ENCODE assay signal across 16 cellular contexts in genomic region chr4:78818530-78818929, GRCh38. TPM values are rescaled to one million over a fixed set of nuclear protein-coding genes. Genes with fewer than 3 reads are reported as not detected.
DNase-seq lines count a peak whose midpoint lies in the region; ATAC-seq and TF ChIP-seq lines count a peak whose summit lies in the region.
"Had no signal": no experiment of that assay in that cellular context is flagged by ENCODE, and none has a peak within 500 bp of the region (broad histone marks: within the 10 kb centered on the region; RNA-seq: fewer than 3 reads in every experiment).

No MANE protein-coding gene starts in this region.

- 89% methylated on average over 4 of the region's 4 CpGs for WGBS in prostate gland

- no peak overlapping the region for H3K4me3 Mint-ChIP-seq in WTC11
- no peak overlapping the region for H3K4me3 Mint-ChIP-seq in neural crest cell
- H3K4me3 Mint-ChIP-seq: CD4-positive, CD25-positive, alpha-beta regulatory T cell had no signal

- H3K9me3 ChIP-seq in prostate gland = no peaks in the 10 kb centered on the region
- H3K9me3 ChIP-seq: HAP-1 had no signal

- H3K27ac ChIP-seq in prostate gland = no peak overlapping the region
- H3K27ac ChIP-seq: BLaER1 treated with 17β-estradiol and CSF1 and Interleukin-3, amounts not matched to agents 10 nM and 100 nM; HL-60 had no signal

- DNase-seq in H4 (ENCODE audit: low spot score) (peak; percentile 33), WTC11 (ENCODE audit: low spot score) (no peak), islet precursor cell (peak; percentile 62), neural crest cell (ENCODE audit: low read depth, low spot score) (no peak), prostate gland (ENCODE audit: low spot score) (no peak), NCI-H2081 (lab: John Stamatoyannopoulos, UW) (no peak), left lobe of liver (ENCODE audit: low spot score) (no peak)
- DNase-seq: ACHN; Calu3; CD4-positive, CD25-positive, alpha-beta regulatory T cell; DMS 273 treated with DMSO at 0.1 percent for 48 hours; GOT3 had no signal

- TF ChIP-seq CTCF in WTC11 (IDR thresholded peaks at IDR 0.05) (no peak), neural crest cell (conservative IDR thresholded peaks at IDR 0.05) (no peak), prostate gland (IDR thresholded peaks at IDR 0.05) (no peak)

- H3K4me1 Mint-ChIP-seq in WTC11 = peaks cover 10% of the 10 kb centered on the region
- peaks cover 19% of the 10 kb centered on the region for H3K4me1 Mint-ChIP-seq in neural crest cell

- H3K4me1 ChIP-seq in prostate gland (replicated peaks) = no peaks in the 10 kb centered on the region

- no peaks in the 10 kb centered on the region for H3K9me3 Mint-ChIP-seq in WTC11
- no peaks in the 10 kb centered on the region for H3K9me3 Mint-ChIP-seq in neural crest cell

- H3K27me3 ChIP-seq in prostate gland (replicated peaks; ENCODE audit: insufficient read depth) = no peaks in the 10 kb centered on the region
- H3K27me3 ChIP-seq: BLaER1 treated with 17β-estradiol and CSF1 and Interleukin-3, amounts not matched to agents 10 nM and 100 nM had no signal

- H3K36me3 ChIP-seq in prostate gland = no peaks in the 10 kb centered on the region
- H3K36me3 ChIP-seq: HAP-1 had no signal

- CTCF ChIA-PET in WTC11 (lab: Charles Lee) = no interaction called here

- no peak for ATAC-seq in WTC11
- no peak for ATAC-seq in left lobe of liver
- ATAC-seq: GM12878 had no signal

- H3K27me3 Mint-ChIP-seq in WTC11 (ENCODE audit: low read depth) = no peaks in the 10 kb centered on the region
- no peaks in the 10 kb centered on the region for H3K27me3 Mint-ChIP-seq in neural crest cell (ENCODE audit: low read depth)
- H3K27me3 Mint-ChIP-seq: CD4-positive, CD25-positive, alpha-beta regulatory T cell had no signal

- H3K36me3 Mint-ChIP-seq in WTC11 = no peaks in the 10 kb centered on the region
- peaks cover 2% of the 10 kb centered on the region for H3K36me3 Mint-ChIP-seq in neural crest cell (ENCODE audit: low read depth)

- intact Hi-C loops in prostate gland (cut with DNase I) = no loop called here

- POLR2A ChIA-PET in WTC11 (lab: Charles Lee) = no interaction called here

- TF ChIP-seq POLR2A in prostate gland (IDR thresholded peaks at IDR 0.05) = no peak

- H3K4me3 ChIP-seq in prostate gland = no peak overlapping the region
- H3K4me3 ChIP-seq: BLaER1 treated with 17β-estradiol and CSF1 and Interleukin-3, amounts not matched to agents 10 nM and 100 nM; GM12878; HAP-1 had no signal

- 0 out of 2 replicates have a peak overlapping the region, but pooled peaks have one; percentile 26 for H3K27ac Mint-ChIP-seq in WTC11
- peak overlapping the region; percentile 23 for H3K27ac Mint-ChIP-seq in neural crest cell (ENCODE audit: unreplicated experiment)
- H3K27ac Mint-ChIP-seq: CD4-positive, CD25-positive, alpha-beta regulatory T cell had no signal

TF ChIP-seq in WTC11, 78 proteins besides CTCF, POLR2A, EP300 and RAD21:
- TF ChIP-seq IRF2 (CRISPR knock-in tag; IDR thresholded peaks at IDR 0.05; ENCODE audit: borderline replicate concordance, low read depth) (no peak), JUN (CRISPR knock-in tag; IDR thresholded peaks at IDR 0.05) (no peak), MLX (CRISPR knock-in tag; IDR thresholded peaks at IDR 0.05) (no peak), PRDM15 (CRISPR knock-in tag; IDR thresholded peaks at IDR 0.05) (no peak), ZBTB43 (CRISPR knock-in tag; IDR thresholded peaks at IDR 0.05) (no peak)
- TF ChIP-seq, protein P1, sequence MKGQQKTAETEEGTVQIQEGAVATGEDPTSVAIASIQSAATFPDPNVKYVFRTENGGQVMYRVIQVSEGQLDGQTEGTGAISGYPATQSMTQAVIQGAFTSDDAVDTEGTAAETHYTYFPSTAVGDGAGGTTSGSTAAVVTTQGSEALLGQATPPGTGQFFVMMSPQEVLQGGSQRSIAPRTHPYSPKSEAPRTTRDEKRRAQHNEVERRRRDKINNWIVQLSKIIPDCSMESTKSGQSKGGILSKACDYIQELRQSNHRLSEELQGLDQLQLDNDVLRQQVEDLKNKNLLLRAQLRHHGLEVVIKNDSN (CRISPR knock-in tag; IDR thresholded peaks at IDR 0.05) = no peak
- TF ChIP-seq, protein P2, sequence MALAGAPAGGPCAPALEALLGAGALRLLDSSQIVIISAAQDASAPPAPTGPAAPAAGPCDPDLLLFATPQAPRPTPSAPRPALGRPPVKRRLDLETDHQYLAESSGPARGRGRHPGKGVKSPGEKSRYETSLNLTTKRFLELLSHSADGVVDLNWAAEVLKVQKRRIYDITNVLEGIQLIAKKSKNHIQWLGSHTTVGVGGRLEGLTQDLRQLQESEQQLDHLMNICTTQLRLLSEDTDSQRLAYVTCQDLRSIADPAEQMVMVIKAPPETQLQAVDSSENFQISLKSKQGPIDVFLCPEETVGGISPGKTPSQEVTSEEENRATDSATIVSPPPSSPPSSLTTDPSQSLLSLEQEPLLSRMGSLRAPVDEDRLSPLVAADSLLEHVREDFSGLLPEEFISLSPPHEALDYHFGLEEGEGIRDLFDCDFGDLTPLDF (CRISPR knock-in tag; IDR thresholded peaks at IDR 0.05) = no peak
- TF ChIP-seq, protein P3, sequence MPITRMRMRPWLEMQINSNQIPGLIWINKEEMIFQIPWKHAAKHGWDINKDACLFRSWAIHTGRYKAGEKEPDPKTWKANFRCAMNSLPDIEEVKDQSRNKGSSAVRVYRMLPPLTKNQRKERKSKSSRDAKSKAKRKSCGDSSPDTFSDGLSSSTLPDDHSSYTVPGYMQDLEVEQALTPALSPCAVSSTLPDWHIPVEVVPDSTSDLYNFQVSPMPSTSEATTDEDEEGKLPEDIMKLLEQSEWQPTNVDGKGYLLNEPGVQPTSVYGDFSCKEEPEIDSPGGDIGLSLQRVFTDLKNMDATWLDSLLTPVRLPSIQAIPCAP (CRISPR knock-in tag; IDR thresholded peaks at IDR 0.05) = no peak
- TF ChIP-seq, protein P4, sequence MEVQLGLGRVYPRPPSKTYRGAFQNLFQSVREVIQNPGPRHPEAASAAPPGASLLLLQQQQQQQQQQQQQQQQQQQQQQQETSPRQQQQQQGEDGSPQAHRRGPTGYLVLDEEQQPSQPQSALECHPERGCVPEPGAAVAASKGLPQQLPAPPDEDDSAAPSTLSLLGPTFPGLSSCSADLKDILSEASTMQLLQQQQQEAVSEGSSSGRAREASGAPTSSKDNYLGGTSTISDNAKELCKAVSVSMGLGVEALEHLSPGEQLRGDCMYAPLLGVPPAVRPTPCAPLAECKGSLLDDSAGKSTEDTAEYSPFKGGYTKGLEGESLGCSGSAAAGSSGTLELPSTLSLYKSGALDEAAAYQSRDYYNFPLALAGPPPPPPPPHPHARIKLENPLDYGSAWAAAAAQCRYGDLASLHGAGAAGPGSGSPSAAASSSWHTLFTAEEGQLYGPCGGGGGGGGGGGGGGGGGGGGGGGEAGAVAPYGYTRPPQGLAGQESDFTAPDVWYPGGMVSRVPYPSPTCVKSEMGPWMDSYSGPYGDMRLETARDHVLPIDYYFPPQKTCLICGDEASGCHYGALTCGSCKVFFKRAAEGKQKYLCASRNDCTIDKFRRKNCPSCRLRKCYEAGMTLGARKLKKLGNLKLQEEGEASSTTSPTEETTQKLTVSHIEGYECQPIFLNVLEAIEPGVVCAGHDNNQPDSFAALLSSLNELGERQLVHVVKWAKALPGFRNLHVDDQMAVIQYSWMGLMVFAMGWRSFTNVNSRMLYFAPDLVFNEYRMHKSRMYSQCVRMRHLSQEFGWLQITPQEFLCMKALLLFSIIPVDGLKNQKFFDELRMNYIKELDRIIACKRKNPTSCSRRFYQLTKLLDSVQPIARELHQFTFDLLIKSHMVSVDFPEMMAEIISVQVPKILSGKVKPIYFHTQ (CRISPR knock-in tag; IDR thresholded peaks at IDR 0.05) = no peak
TF ChIP-seq in WTC11: peak in this region for 0.

RNA-seq across cellular contexts. Expression of gene BMP2K, which starts 42.4 kb away (rescaled TPM):
- total RNA-seq in H4 (2014; rRNA removed; shearing (Covaris generic)) = 8.9 and 23.7 TPM in 2 replicates
- total RNA-seq in WTC11 (2021) (19.9 to 23.3 TPM (median 20.2 TPM) in 3 replicates), neural crest cell (24.0 and 28.6 TPM in 2 replicates), prostate gland (10 to 100 TPM; 12.6 to 68.9 TPM), left lobe of liver (14.2 TPM)

Comparison
In these comparisons a context has a peak if more than half of its experiments do, and no peak if none do; other contexts are left out.
1. DNase-seq: peak in H4 (single experiment) and islet precursor cell (single experiment); none in WTC11 (single experiment), neural crest cell (single experiment), prostate gland (single experiment), NCI-H2081 (0 of 2) and left lobe of liver (single experiment).